ENCODE assay signal across 8 cellular contexts in the genomic region with DNA sequence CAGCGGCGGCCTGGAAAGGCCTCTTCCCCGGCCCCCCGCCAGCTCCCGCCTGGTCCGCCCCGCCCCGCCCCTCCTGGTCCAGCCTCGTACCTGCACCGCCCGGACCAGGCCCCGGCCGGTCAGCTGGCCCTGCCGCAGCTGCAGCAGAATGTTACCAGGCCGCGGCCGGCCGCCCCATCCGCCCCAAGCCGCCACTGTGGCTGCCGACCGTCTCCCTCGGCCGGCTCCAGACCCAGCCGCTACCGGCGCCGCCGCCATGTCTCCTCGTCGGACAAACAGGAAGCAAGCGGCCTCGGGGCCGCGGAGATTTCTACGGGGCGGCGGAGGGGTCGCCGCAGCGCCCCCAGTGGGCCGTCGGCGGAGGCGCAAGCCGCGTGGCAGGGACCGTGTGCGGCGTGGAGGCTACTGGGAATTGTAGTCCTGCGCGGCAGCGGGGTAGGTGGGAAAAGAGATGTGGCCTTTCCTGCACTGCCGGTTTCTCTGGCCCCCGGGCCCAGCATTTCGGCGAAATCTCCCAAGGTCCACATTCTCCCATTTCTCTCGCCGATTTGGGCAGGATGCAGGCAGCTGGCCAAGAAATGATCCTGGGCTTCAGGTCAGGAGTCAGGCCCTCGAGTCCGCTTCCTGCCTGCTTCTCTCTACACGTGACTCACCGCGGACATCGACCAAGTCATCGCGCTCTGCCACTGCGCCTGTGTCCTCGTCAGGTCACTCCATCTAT. TPM values are rescaled to one million over a fixed set of nuclear protein-coding genes. Genes with fewer than 3 reads are reported as not detected.
DNase-seq lines count a peak whose midpoint lies in the region; ATAC-seq and TF ChIP-seq lines count a peak whose summit lies in the region.

Gene TRPC4AP, minus strand, starts transcription at position 284 of the 721 bp plus-strand sequence. Its CDS starts 26 bp downstream, at position 258.

- H3K4me3 ChIP-seq in DND-41 (ENCODE audit: low read depth in 1 of 2, low read length in 2 of 2) = peak within 1 kb of the TSS; percentile 71 to 97
- peak within 1 kb of the TSS; percentile 78 to 85 for H3K4me3 ChIP-seq in Panc1 (ENCODE audit: low read depth in 2 of 2, low read length in 2 of 2)
- peak within 1 kb of the TSS; percentile 77 for H3K4me3 ChIP-seq in naive thymus-derived CD4-positive, alpha-beta T cell (ENCODE audit: low read length)

- POLR2A ChIA-PET in Panc1 (lab: Charles Lee) = no interaction called here
- POLR2A ChIA-PET in naive thymus-derived CD4-positive, alpha-beta T cell (lab: Charles Lee) = interaction anchor here (0.6 to 1.7 kb wide), 4 partner anchors 54 to 218 kb away, joined by 3 to 5 read pairs (median 3); partner anchors contain the start of genes EDEM2 and EIF6

- no peak for TF ChIP-seq EP300 in Ishikawa (IDR thresholded peaks at IDR 0.05; ENCODE audit: borderline replicate concordance)

- peak within 1 kb of the TSS; percentile 85 for H3K4me2 ChIP-seq in DND-41 (ENCODE audit: insufficient read depth, low read length)

- H3K79me2 ChIP-seq in DND-41 (ENCODE audit: insufficient read depth, low read length) = peaks cover 53% of the 10 kb centered on the region

- BruUV-seq in Panc1 (replicated peaks; lab: Mats Ljungman, UMichigan) = no TSS peak

- H3K4me3 Mint-ChIP-seq in naive thymus-derived CD4-positive, alpha-beta T cell = peak within 1 kb of the TSS; percentile 87 to 98 (median 90)

- H3K36me3 Mint-ChIP-seq in naive thymus-derived CD4-positive, alpha-beta T cell = peaks cover 0 to 14% (median 5%) of the 10 kb centered on the region in 5 donors

- H3K9ac ChIP-seq in DND-41 (ENCODE audit: low read depth, low read length) = peak within 1 kb of the TSS; percentile 90

- H3K27me3 ChIP-seq in DND-41 (ENCODE audit: insufficient read depth, low read length, poor library complexity) (no peaks in the 10 kb centered on the region), Panc1 (ENCODE audit: control insufficient read depth, insufficient read depth, low read length) (no peaks in the 10 kb centered on the region)
- no peaks in the 10 kb centered on the region for H3K27me3 ChIP-seq in naive thymus-derived CD4-positive, alpha-beta T cell (ENCODE audit: control insufficient read depth in 2 of 2, insufficient read depth in 2 of 2, low read length in 2 of 2)

- intact Hi-C loops in Panc1 (cut with micrococcal nuclease; ENCODE audit: unreplicated experiment) = loop anchor here (10.0 kb wide), 1 partner anchor 218 kb away; the partner anchor contains the start of genes ACSS2 and GGT7
- intact Hi-C loops in naive thymus-derived CD4-positive, alpha-beta T cell (cut with micrococcal nuclease) = loop anchor here (1.0 to 10.0 kb wide), 20 partner anchors 55 to 1482 kb away; partner anchors contain the start of genes EDEM2 (in 2 of the 2), GSS (in 2 of the 2), MYH7B (in 2 of the 2) and NCOA6 (in 2 of the 2)

- ATAC-seq in DND-41 (ENCODE audit: insufficient read depth, low read depth) = peak; percentile 94
- ATAC-seq in GM21576 (IDR thresholded peaks at IDR 0.05; ENCODE audit: unreplicated experiment) = peak; percentile 89
- ATAC-seq in Panc1 = peak; percentile 98
- ATAC-seq in naive thymus-derived CD4-positive, alpha-beta T cell = peak; percentile 99

- peak; percentile 41; the same call in 1 of the 2 replicates for TF ChIP-seq RAD21 in Ishikawa (IDR thresholded peaks at IDR 0.05; ENCODE audit: low read depth)

- peak within 1 kb of the TSS; percentile 94 for H2AFZ ChIP-seq in DND-41 (ENCODE audit: low read depth, low read length)

- H3K27me3 Mint-ChIP-seq in naive thymus-derived CD4-positive, alpha-beta T cell = no peaks in the 10 kb centered on the region

- H3K36me3 ChIP-seq in DND-41 (ENCODE audit: insufficient read depth, low read length) = peaks cover 15% of the 10 kb centered on the region
- H3K36me3 ChIP-seq in Panc1 (ENCODE audit: control insufficient read depth, insufficient read depth, low read length) = no peaks in the 10 kb centered on the region; the same call in 1 of the 2 replicates
- H3K36me3 ChIP-seq in naive thymus-derived CD4-positive, alpha-beta T cell (ENCODE audit: control insufficient read depth in 2 of 3, insufficient read depth in 3 of 3, low read length in 3 of 3) = peaks cover 0 to 6% (median 0%) of the 10 kb centered on the region in 3 experiments

- peak; percentile 100 for TF ChIP-seq CTCF in DND-41 (IDR thresholded peaks at IDR 0.05; ENCODE audit: borderline replicate concordance, extremely low read depth, low read length, poor library complexity, severe bottlenecking)
- TF ChIP-seq CTCF in Panc1 (IDR thresholded peaks at IDR 0.05) = peak; percentile 99

- in situ Hi-C loops in Panc1 (cut with HindIII; ENCODE audit: low pct_unique_long_range_greater_than_20kb, low sequenced_read_pairs) = no loop called here

- H4K20me1 ChIP-seq in DND-41 (ENCODE audit: insufficient read depth, low read length) = peaks cover 18% of the 10 kb centered on the region; the same call in 1 of the 2 replicates

- H3K4me1 Mint-ChIP-seq in naive thymus-derived CD4-positive, alpha-beta T cell = peaks cover 27 to 54% (median 52%) of the 10 kb centered on the region in 7 donors

- CTCF ChIA-PET in Panc1 (lab: Charles Lee) = no interaction called here
- CTCF ChIA-PET in naive thymus-derived CD4-positive, alpha-beta T cell (lab: Charles Lee) = interaction anchor here (0.6 to 1.0 kb wide), 2 partner anchors 649 to 787 kb away, joined by 4 read pairs; partner anchors contain the start of gene RBM39

- H3K9me3 Mint-ChIP-seq in naive thymus-derived CD4-positive, alpha-beta T cell = no peaks in the 10 kb centered on the region

- H3K27ac ChIP-seq in DND-41 (ENCODE audit: low read length) (peak within 1 kb of the TSS; percentile 84), Panc1 (ENCODE audit: low read length) (peak within 1 kb of the TSS; percentile 89)
- H3K27ac ChIP-seq in naive thymus-derived CD4-positive, alpha-beta T cell (ENCODE audit: low read depth, low read length) = peak within 1 kb of the TSS; percentile 89

- peak within 1 kb of the TSS; percentile 81 to 98 (median 94) for H3K27ac Mint-ChIP-seq in naive thymus-derived CD4-positive, alpha-beta T cell

- peaks cover 49% of the 10 kb centered on the region for H3K4me1 ChIP-seq in DND-41 (ENCODE audit: insufficient read depth, low read length)
- H3K4me1 ChIP-seq in Panc1 (ENCODE audit: control insufficient read depth, insufficient read depth, low read length) = peaks cover 14% of the 10 kb centered on the region
- H3K4me1 ChIP-seq in naive thymus-derived CD4-positive, alpha-beta T cell (ENCODE audit: control insufficient read depth in 2 of 2, insufficient read depth in 2 of 2, low read length in 2 of 2) = peaks cover 15 to 22% of the 10 kb centered on the region in 2 donors

- H3K9me3 ChIP-seq in DND-41 (ENCODE audit: insufficient read depth, low read length, severe bottlenecking) (no peaks in the 10 kb centered on the region), Panc1 (ENCODE audit: control insufficient read depth, insufficient read depth, low read depth, low read length) (no peaks in the 10 kb centered on the region)
- H3K9me3 ChIP-seq in naive thymus-derived CD4-positive, alpha-beta T cell (ENCODE audit: control insufficient read depth in 2 of 3, low read length in 3 of 3) = no peaks in the 10 kb centered on the region

- DNase-seq in DND-41 = peak; percentile 92
- peak; percentile 75 for DNase-seq in Panc1 (ENCODE audit: low read depth, low spot score)
- DNase-seq in activated T-helper 1 cell treated with Interleukin-2 at 50 U/mL for 16 hours (ENCODE audit: low read depth) = peak; percentile 82
- DNase-seq in fibroblast of gingiva (ENCODE audit: low read depth) = peak; percentile 84
- DNase-seq in naive thymus-derived CD4-positive, alpha-beta T cell = peak; percentile 83 to 90 (median 87)
- DNase-seq in stimulated activated naive CD4-positive, alpha-beta T cell (lab: John Stamatoyannopoulos, UW) = peak; percentile 76 to 88 (median 81)

TF ChIP-seq in Ishikawa, 13 proteins besides CTCF, POLR2A, EP300 and RAD21 (continues in another document):
- TF ChIP-seq YY1 (IDR thresholded peaks at IDR 0.05; ENCODE audit: low read depth) (peak; percentile 91), NFIC (IDR thresholded peaks at IDR 0.05) (no peak), MAX (IDR thresholded peaks at IDR 0.05) (peak; percentile 92), TEAD4 (IDR thresholded peaks at IDR 0.05) (no peak), TAF1 (IDR thresholded peaks at IDR 0.05; ENCODE audit: low read depth) (peak; percentile 77), CEBPB (IDR thresholded peaks at IDR 0.05) (no peak)
- TF ChIP-seq, protein P1, sequence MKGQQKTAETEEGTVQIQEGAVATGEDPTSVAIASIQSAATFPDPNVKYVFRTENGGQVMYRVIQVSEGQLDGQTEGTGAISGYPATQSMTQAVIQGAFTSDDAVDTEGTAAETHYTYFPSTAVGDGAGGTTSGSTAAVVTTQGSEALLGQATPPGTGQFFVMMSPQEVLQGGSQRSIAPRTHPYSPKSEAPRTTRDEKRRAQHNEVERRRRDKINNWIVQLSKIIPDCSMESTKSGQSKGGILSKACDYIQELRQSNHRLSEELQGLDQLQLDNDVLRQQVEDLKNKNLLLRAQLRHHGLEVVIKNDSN (IDR thresholded peaks at IDR 0.05) = peak; percentile 76

RNA-seq across cellular contexts. Expression of gene TRPC4AP, which starts in this region (rescaled TPM):
- 48.4 TPM for total RNA-seq in Panc1 (2021; ENCODE audit: unreplicated experiment)
- 47.3 TPM for polyA plus RNA-seq in Panc1 (2012; ENCODE audit: insufficient read length)
- 10 to 100 TPM; 50.5 to 66.0 (median 60.6) TPM for total RNA-seq in naive thymus-derived CD4-positive, alpha-beta T cell
- polyA plus RNA-seq in naive thymus-derived CD4-positive, alpha-beta T cell = 10 to 100 TPM; 45.8 to 72.0 TPM

Comparison
In these comparisons a context has a peak if more than half of its experiments do, and no peak if none do; other contexts are left out.
1. Peak in every context shown above with its lines: DNase-seq, ATAC-seq, H3K4me3 ChIP-seq and H3K27ac ChIP-seq.